11 cellular contexts compared by ENCODE assay signal in the genomic region with DNA sequence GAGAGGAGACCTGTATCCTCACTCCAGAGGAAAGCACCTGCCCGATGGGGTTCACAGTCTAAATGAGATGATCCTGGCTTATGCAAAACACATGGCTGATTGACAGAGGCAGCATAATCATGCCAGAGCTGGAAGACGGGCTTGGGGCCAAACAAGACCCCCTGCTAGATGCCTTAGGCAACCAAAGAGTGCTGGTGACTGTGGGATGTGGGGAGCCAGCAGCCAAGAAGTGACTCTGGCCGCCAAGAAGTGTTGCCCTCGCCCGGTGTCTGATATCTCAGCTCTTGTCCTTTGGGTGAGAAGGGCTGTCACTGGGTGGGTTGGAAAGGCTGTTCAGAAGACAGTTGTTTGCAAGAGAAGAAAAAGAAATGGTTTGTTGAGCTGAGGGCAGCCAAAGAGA. TPM values are rescaled to one million over a fixed set of nuclear protein-coding genes. Genes with fewer than 3 reads are reported as not detected.
DNase-seq lines count a peak whose midpoint lies in the region; ATAC-seq and TF ChIP-seq lines count a peak whose summit lies in the region.
"Had no signal": no experiment of that assay in that cellular context is flagged by ENCODE, and none has a peak within 500 bp of the region (broad histone marks: within the 10 kb centered on the region; RNA-seq: fewer than 3 reads in every experiment).

No MANE protein-coding gene starts in this region.

- TF ChIP-seq EP300 in ovary (IDR thresholded peaks at IDR 0.05): no peak

- CTCF ChIA-PET in HCT116 (lab: Charles Lee): interaction anchor here (1.7 to 2.3 kb wide), 5 partner anchors 79 to 150 kb away, joined by 5 to 13 read pairs (median 7); no protein-coding TSS in a partner anchor

- TF ChIP-seq POLR2A in HCT116 (IDR thresholded peaks at IDR 0.05; ENCODE audit: borderline replicate concordance, extremely low read depth, insufficient read depth, insufficient read length): no peak
- no peak for TF ChIP-seq POLR2A in ovary (IDR thresholded peaks at IDR 0.05)

- H3K36me3 ChIP-seq in BLaER1: no peaks in the 10 kb centered on the region
- no peaks in the 10 kb centered on the region for H3K36me3 ChIP-seq in HCT116 (ENCODE audit: control insufficient read depth in 1 of 2, insufficient read depth in 2 of 2, low read length in 2 of 2)
- no peaks in the 10 kb centered on the region for H3K36me3 ChIP-seq in ovary

- no peak overlapping the region for H3K27ac ChIP-seq in BLaER1
- H3K27ac ChIP-seq in HCT116 (ENCODE audit: low read depth, low read length): no peak overlapping the region
- H3K27ac ChIP-seq in cingulate gyrus (ENCODE audit: low read depth, low read length): peak overlapping the region; percentile 66
- H3K27ac ChIP-seq in ovary: peak overlapping the region; percentile 73 to 94

- H3K27me3 ChIP-seq in BLaER1 (no peaks in the 10 kb centered on the region), HCT116 (ENCODE audit: insufficient read depth, low read length) (no peaks in the 10 kb centered on the region), ovary (no peaks in the 10 kb centered on the region)

- no peak overlapping the region for H3K9ac ChIP-seq in BLaER1
- no peak overlapping the region for H3K9ac ChIP-seq in HCT116 (ENCODE audit: low read length)
- H3K9ac ChIP-seq: SK-N-SH had no signal

- H3K4me1 ChIP-seq in BLaER1: peaks cover 65% of the 10 kb centered on the region
- H3K4me1 ChIP-seq in HCT116 (ENCODE audit: control insufficient read depth in 1 of 2, insufficient read depth in 2 of 2, low read length in 2 of 2): peaks cover 45 to 67% of the 10 kb centered on the region in 2 experiments
- H3K4me1 ChIP-seq in ovary (ENCODE audit: insufficient read depth): peaks cover 35% of the 10 kb centered on the region

- DNase-seq in HCT116 (ENCODE audit: low read depth, low spot score): no peak
- peak in 4 of 5 donors; percentile 8 to 44 (median 33) for DNase-seq in ovary
- DNase-seq in cerebellum (ENCODE audit: low spot score): no peak
- DNase-seq in OCI-M1 (lab: John Stamatoyannopoulos, UW): no peak
- DNase-seq in activated T-cell treated with anti-CD3 and anti-CD28 coated beads, Interleukin-2, amount 50 U/mL, for 48 hours: no peak
- DNase-seq: amniotic stem cell had no signal

- H3K9me3 ChIP-seq in BLaER1 (no peaks in the 10 kb centered on the region), HCT116 (ENCODE audit: control insufficient read depth in 1 of 2, insufficient read depth in 1 of 2, low read depth in 1 of 2, low read length in 2 of 2) (no peaks in the 10 kb centered on the region), ovary (no peaks in the 10 kb centered on the region)
- H3K9me3 ChIP-seq: SK-N-SH had no signal

- no peak overlapping the region for H2AFZ ChIP-seq in HCT116 (ENCODE audit: low read depth, low read length, poor library complexity, severe bottlenecking)

- TF ChIP-seq CTCF in HCT116 (IDR thresholded peaks at IDR 0.05 in 2 of 3, conservative IDR thresholded peaks at IDR 0.05 in 1 of 3; ENCODE audit: borderline replicate concordance in 1 of 3, insufficient read depth in 1 of 3, low read depth in 2 of 3, low read length in 2 of 3) (no peak), ovary (IDR thresholded peaks at IDR 0.05) (no peak)

- RAD21 ChIA-PET in HCT116 (lab: Charles Lee; ENCODE audit: low non-redundant PET in 1 of 2, low total read pairs in 2 of 2, uncharacterized antibody in 2 of 2, unreplicated experiment in 2 of 2): no interaction called here

- 59 to 73% (median 62%) methylated on average over 5 of the region's 5 CpGs for WGBS in ovary, 3 donors

- no peak for TF ChIP-seq RAD21 in HCT116 (IDR thresholded peaks at IDR 0.05; ENCODE audit: low read depth)

- ATAC-seq in HCT116 (no peak), GM21529 (IDR thresholded peaks at IDR 0.05; ENCODE audit: unreplicated experiment) (no peak)
- ATAC-seq: activated CD4-positive, alpha-beta T cell treated with anti-CD3 and anti-CD28 coated beads for 36 hours had no signal

- intact Hi-C loops in HCT116 (cut with micrococcal nuclease): loop anchor here (2.0 to 5.0 kb wide), 3 partner anchors 90 to 419 kb away; no protein-coding TSS in a partner anchor
- intact Hi-C loops in ovary (cut with DNase I): loop anchor here (2.0 to 5.0 kb wide), 4 partner anchors 54 to 89 kb away; no protein-coding TSS in a partner anchor

- H3K4me2 ChIP-seq in BLaER1 (peak overlapping the region; percentile 97), HCT116 (ENCODE audit: low read length) (peak overlapping the region; percentile 67)

- BruUV-seq in HCT116 (replicated peaks; lab: Mats Ljungman, UMichigan): no TSS peak

- H4K20me1 ChIP-seq in BLaER1: no peaks in the 10 kb centered on the region
- H4K20me1 ChIP-seq in HCT116 (ENCODE audit: insufficient read depth): no peaks in the 10 kb centered on the region

- POLR2A ChIA-PET in HCT116 (lab: Charles Lee): no interaction called here

- H3K4me3 ChIP-seq in BLaER1: no peak overlapping the region
- H3K4me3 ChIP-seq in HCT116 (replicated peaks in 1 of 2; ENCODE audit: low read depth in 1 of 2, low read length in 2 of 2): no peak overlapping the region
- H3K4me3 ChIP-seq in ovary: no peak overlapping the region

- H3K9me2 ChIP-seq in HCT116 (ENCODE audit: insufficient read depth): no peaks in the 10 kb centered on the region
- H3K9me2 ChIP-seq: SK-N-SH had no signal

- H3K79me2 ChIP-seq in HCT116 (ENCODE audit: insufficient read depth, low read length): no peaks in the 10 kb centered on the region

TF ChIP-seq in HCT116, 20 proteins besides CTCF, POLR2A, EP300 and RAD21:
- no peak for TF ChIP-seq CEBPB (IDR thresholded peaks at IDR 0.05; ENCODE audit: low read depth)
- no peak for TF ChIP-seq YY1 (IDR thresholded peaks at IDR 0.05; ENCODE audit: extremely low read depth, insufficient replicate concordance, low read depth, low read length)
- no peak for TF ChIP-seq FOSL1 (IDR thresholded peaks at IDR 0.05; ENCODE audit: low read depth)
- no peak for TF ChIP-seq ZBTB33 (IDR thresholded peaks at IDR 0.05; ENCODE audit: extremely low read depth, insufficient replicate concordance, low read length)
- no peak for TF ChIP-seq JUND (IDR thresholded peaks at IDR 0.05)
- TF ChIP-seq, protein P1, sequence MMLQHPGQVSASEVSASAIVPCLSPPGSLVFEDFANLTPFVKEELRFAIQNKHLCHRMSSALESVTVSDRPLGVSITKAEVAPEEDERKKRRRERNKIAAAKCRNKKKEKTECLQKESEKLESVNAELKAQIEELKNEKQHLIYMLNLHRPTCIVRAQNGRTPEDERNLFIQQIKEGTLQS (IDR thresholded peaks at IDR 0.05): no peak
- TF ChIP-seq ZFX (IDR thresholded peaks at IDR 0.05): no peak
- TF ChIP-seq MAX (IDR thresholded peaks at IDR 0.05): no peak
- no peak for TF ChIP-seq ZNF274 (IDR thresholded peaks at IDR 0.05; ENCODE audit: low read depth, low read length)
- no peak for TF ChIP-seq SP1 (IDR thresholded peaks at IDR 0.05; ENCODE audit: low read depth)
- TF ChIP-seq SIN3A (IDR thresholded peaks at IDR 0.05; ENCODE audit: low read depth): no peak
- no peak for TF ChIP-seq CBX3 (IDR thresholded peaks at IDR 0.05; ENCODE audit: low read depth)
- TF ChIP-seq TCF7L2 (IDR thresholded peaks at IDR 0.05; ENCODE audit: borderline replicate concordance, extremely low read depth, insufficient read depth, insufficient read length): no peak
- TF ChIP-seq EZH2 (IDR thresholded peaks at IDR 0.05): no peak
- TF ChIP-seq EGR1 (IDR thresholded peaks at IDR 0.05; ENCODE audit: low read depth): no peak

RNA-seq across cellular contexts. Expression of gene PLEKHG3, which starts 56.7 kb away (rescaled TPM):
- total RNA-seq in HCT116 (2021; ENCODE audit: unreplicated experiment) (55.6 TPM), ovary (10 to 100 TPM; 17.5 to 92.9 (median 78.4) TPM), cerebellum (5.9 TPM)
- polyA plus RNA-seq in HCT116 (2012): 36.0 and 37.8 TPM in 2 replicates
- polyA plus RNA-seq in ovary: 10 to 100 TPM; 26.3 to 34.2 TPM

Comparison
In these comparisons a context has a peak if more than half of its experiments do, and no peak if none do; other contexts are left out.
1. H3K27ac ChIP-seq: peak in cingulate gyrus (single experiment) and ovary (2 of 2); none in BLaER1 (single experiment) and HCT116 (single experiment).
2. DNase-seq: peak in ovary (4 of 5); none in HCT116 (single experiment), cerebellum (single experiment), OCI-M1 (single experiment) and activated T-cell treated with anti-CD3 and anti-CD28 coated beads, Interleukin-2, amount 50 U/mL, for 48 hours (0 of 2).